In genomic region chr14:94726649-94727048, GRCh38 we compare ENCODE assay signal across 4 cellular contexts. TPM values are rescaled to one million over a fixed set of nuclear protein-coding genes. Genes with fewer than 3 reads are reported as not detected.
"Had no signal": no experiment of that assay in that cellular context is flagged by ENCODE, and none has a peak within 500 bp of the region (broad histone marks: within the 10 kb centered on the region; RNA-seq: fewer than 3 reads in every experiment).

No MANE protein-coding gene starts in this region.

RNA-seq across cellular contexts. Expression of gene GSC, which starts 43.3 kb away (rescaled TPM):
- total RNA-seq: stomach, temporal lobe, upper lobe of right lung, ureter had no signal
